Comparison of ENCODE assay signal across 8 cellular contexts in the genomic region with DNA sequence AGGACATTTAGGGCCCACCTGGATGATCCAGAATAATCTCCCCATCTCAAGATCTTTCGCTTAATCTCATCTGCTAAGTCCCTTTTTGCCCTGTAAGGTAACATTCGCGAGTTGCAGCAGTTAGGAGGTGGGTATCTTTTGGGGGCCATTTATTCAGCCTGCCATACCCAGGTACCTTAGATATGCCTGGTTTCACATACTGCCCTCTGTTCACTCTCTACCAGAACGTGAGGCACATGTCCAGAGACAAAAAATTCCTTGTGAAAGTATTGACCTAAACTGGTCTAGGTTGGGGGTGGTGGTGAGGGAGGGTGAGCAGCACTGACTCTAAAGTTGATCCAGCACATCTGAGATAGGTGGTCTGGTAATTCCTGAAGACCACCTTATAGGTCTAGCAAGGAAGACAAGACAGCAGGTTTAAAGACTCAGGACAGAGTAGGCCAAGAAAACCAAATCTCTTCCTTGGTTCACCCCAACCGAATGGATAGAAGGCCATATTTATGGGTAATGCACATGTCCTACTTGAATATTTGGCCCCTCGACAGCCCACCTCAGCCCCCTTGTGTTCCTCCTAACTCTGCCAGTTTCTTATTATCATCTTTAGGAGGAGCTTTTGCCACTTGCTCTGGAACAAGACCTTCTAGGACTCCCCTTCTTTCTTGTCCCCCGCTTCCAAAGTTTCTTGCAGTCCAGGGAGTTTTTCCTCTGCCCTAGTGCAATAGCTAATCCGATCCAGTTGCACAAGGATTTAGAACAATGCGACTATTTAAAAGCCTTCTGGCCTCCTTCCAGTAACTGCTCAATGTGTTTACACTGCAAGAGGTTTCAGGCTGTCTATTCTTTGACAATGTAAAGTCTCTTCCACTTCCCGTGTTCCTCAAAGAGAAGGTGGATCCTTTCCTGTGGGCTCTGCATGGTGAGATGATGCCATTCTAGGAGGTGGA.
DNase-seq lines count a peak whose midpoint lies in the region; ATAC-seq, FAIRE-seq and TF ChIP-seq lines count a peak whose summit lies in the region.

No MANE protein-coding gene starts in this region.

- peak; percentile 96 for FAIRE-seq in HepG2 (lab: Jason Lieb, UNC)

- H2AFZ ChIP-seq in HepG2 (ENCODE audit: low read length) = no peak overlapping the region

- TF ChIP-seq EP300 in HepG2 (IDR thresholded peaks at IDR 0.05; ENCODE audit: low read depth in 2 of 2, low read length in 2 of 2) (peak; percentile 88 to 97), HepG2 (CRISPR knock-in tag; IDR thresholded peaks at IDR 0.05; ENCODE audit: borderline replicate concordance) (peak; percentile 86)

- no peaks in the 10 kb centered on the region for H3K9me3 ChIP-seq in HepG2 (ENCODE audit: low read length)

- CTCF ChIA-PET in HepG2 (lab: Yijun Ruan, JAX; ENCODE audit: low intra/inter-chr PET ratio, low total read pairs) = no interaction called here

- peak; percentile 99 for ATAC-seq in HepG2
- no peak for ATAC-seq in GM21529 (IDR thresholded peaks at IDR 0.05; ENCODE audit: unreplicated experiment)
- no peak for ATAC-seq in GM18502 (IDR thresholded peaks at IDR 0.05; ENCODE audit: poor library complexity, unreplicated experiment)
- no peak for ATAC-seq in HG03521 (IDR thresholded peaks at IDR 0.05; ENCODE audit: unreplicated experiment)

- H3K36me3 ChIP-seq in brain microvascular endothelial cell (replicated peaks) (no peaks in the 10 kb centered on the region), HepG2 (replicated peaks in 1 of 2; ENCODE audit: control insufficient read depth in 1 of 2, insufficient read depth in 2 of 2, low read length in 2 of 2) (no peaks in the 10 kb centered on the region)

- H4K20me1 ChIP-seq in HepG2 (ENCODE audit: insufficient read depth, low read length) = no peaks in the 10 kb centered on the region

- POLR2A ChIA-PET in HepG2 (lab: Yijun Ruan, JAX) = no interaction called here

- H3K4me1 ChIP-seq in HepG2 (ENCODE audit: insufficient read depth, low read length) = peaks cover 27% of the 10 kb centered on the region

- 26% methylated on average over 10 of the region's 10 CpGs for WGBS in HepG2 (ENCODE audit: low lambda C conversion rate)

- peak overlapping the region; percentile 54 for H3K4me2 ChIP-seq in HepG2 (ENCODE audit: low read depth, low read length)

- no peaks in the 10 kb centered on the region for H3K79me2 ChIP-seq in HepG2 (ENCODE audit: insufficient read depth, low read length)

- H3K27me3 ChIP-seq in brain microvascular endothelial cell (replicated peaks) (no peaks in the 10 kb centered on the region), HepG2 (ENCODE audit: control insufficient read depth in 1 of 2, insufficient read depth in 2 of 2, low read length in 2 of 2) (no peaks in the 10 kb centered on the region; a peak in 1 of 5 replicates)

- H3K9ac ChIP-seq in HepG2 (ENCODE audit: insufficient read depth, low read depth, low read length) = no peak overlapping the region

- TF ChIP-seq RAD21 in HepG2 (CRISPR knock-in tag; IDR thresholded peaks at IDR 0.05) = no peak

- H3K27ac ChIP-seq in brain microvascular endothelial cell = no peak overlapping the region
- H3K27ac ChIP-seq in HepG2 (ENCODE audit: extremely low read length, insufficient read depth, low read length) = no peak overlapping the region

- in situ Hi-C loops in brain microvascular endothelial cell (cut with HindIII; ENCODE audit: low pct_ligation_motif_present, low sequenced_read_pairs) = no loop called here
- in situ Hi-C loops in HepG2 (cut with HindIII; ENCODE audit: extremely low pct_ligation_motif_present, low pct_unique_long_range_greater_than_20kb) = no loop called here

- no peak for TF ChIP-seq POLR2A in HepG2 (IDR thresholded peaks at IDR 0.05; ENCODE audit: insufficient read depth in 1 of 2, low read depth in 2 of 2, low read length in 2 of 2)

- no peak overlapping the region for H3K4me3 ChIP-seq in brain microvascular endothelial cell (ENCODE audit: low read depth, low read length)
- H3K4me3 ChIP-seq in HepG2 (replicated peaks in 1 of 3; ENCODE audit: insufficient read depth in 1 of 3, low read depth in 2 of 3, low read length in 3 of 3) = no peak overlapping the region

- TF ChIP-seq CTCF in brain microvascular endothelial cell (IDR thresholded peaks at IDR 0.05; ENCODE audit: low read depth, low read length, missing control alignments) (no peak), HepG2 (CRISPR knock-in tag; IDR thresholded peaks at IDR 0.05) (no peak)

- intact Hi-C loops in HepG2 (cut with micrococcal nuclease; ENCODE audit: unreplicated experiment) = loop anchor here (1.0 kb wide), 1 partner anchor 15 kb away; no protein-coding TSS in a partner anchor

- peak; percentile 26 for DNase-seq in AG08396 (ENCODE audit: low spot score)
- DNase-seq in NCI-H1105 treated with DMSO at 0.1 percent for 48 hours (lab: John Stamatoyannopoulos, UW) = peak; percentile 55
- peak; percentile 46 for DNase-seq in brain microvascular endothelial cell
- peak; percentile 99 for DNase-seq in HepG2 (ENCODE audit: low spot score)
- DNase-seq in HK-2 (ENCODE audit: unreplicated experiment) = no peak

- no TSS peak for BruUV-seq in HepG2 (replicated peaks; lab: Mats Ljungman, UMichigan)

TF ChIP-seq in HepG2, 621 proteins besides CTCF, POLR2A, EP300 and RAD21 (continues in another document):
- TF ChIP-seq SMYD3 (CRISPR knock-in tag; IDR thresholded peaks at IDR 0.05) (peak; percentile 83; the same call in 1 of the 2 replicates), ZNF660 (CRISPR knock-in tag; IDR thresholded peaks at IDR 0.05; ENCODE audit: borderline replicate concordance, low read depth) (no peak), GTF3A (CRISPR knock-in tag; conservative IDR thresholded peaks at IDR 0.05) (0 out of 2 replicates have a peak, but pooled peaks have one; percentile 26), NKX3-1 (CRISPR knock-in tag; IDR thresholded peaks at IDR 0.05) (no peak), ZNF709 (CRISPR knock-in tag; IDR thresholded peaks at IDR 0.05) (no peak), ZNF678 (CRISPR knock-in tag; IDR thresholded peaks at IDR 0.05) (0 out of 2 replicates have a peak, but pooled peaks have one; percentile 30), ZBTB7B (CRISPR knock-in tag; IDR thresholded peaks at IDR 0.05) (peak; percentile 76; the same call in 1 of the 2 replicates), IRF2 (CRISPR knock-in tag; IDR thresholded peaks at IDR 0.05) (peak; percentile 89; the same call in 1 of the 2 replicates), ELF4 (CRISPR knock-in tag; IDR thresholded peaks at IDR 0.05; ENCODE audit: borderline replicate concordance) (no peak), MAFG (CRISPR knock-in tag; IDR thresholded peaks at IDR 0.05) (no peak)
- TF ChIP-seq, protein P1, sequence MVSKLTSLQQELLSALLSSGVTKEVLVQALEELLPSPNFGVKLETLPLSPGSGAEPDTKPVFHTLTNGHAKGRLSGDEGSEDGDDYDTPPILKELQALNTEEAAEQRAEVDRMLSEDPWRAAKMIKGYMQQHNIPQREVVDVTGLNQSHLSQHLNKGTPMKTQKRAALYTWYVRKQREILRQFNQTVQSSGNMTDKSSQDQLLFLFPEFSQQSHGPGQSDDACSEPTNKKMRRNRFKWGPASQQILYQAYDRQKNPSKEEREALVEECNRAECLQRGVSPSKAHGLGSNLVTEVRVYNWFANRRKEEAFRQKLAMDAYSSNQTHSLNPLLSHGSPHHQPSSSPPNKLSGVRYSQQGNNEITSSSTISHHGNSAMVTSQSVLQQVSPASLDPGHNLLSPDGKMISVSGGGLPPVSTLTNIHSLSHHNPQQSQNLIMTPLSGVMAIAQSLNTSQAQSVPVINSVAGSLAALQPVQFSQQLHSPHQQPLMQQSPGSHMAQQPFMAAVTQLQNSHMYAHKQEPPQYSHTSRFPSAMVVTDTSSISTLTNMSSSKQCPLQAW (CRISPR knock-in tag; IDR thresholded peaks at IDR 0.05) = peak; percentile 68; the same call in 1 of the 2 replicates
- TF ChIP-seq, protein P2, sequence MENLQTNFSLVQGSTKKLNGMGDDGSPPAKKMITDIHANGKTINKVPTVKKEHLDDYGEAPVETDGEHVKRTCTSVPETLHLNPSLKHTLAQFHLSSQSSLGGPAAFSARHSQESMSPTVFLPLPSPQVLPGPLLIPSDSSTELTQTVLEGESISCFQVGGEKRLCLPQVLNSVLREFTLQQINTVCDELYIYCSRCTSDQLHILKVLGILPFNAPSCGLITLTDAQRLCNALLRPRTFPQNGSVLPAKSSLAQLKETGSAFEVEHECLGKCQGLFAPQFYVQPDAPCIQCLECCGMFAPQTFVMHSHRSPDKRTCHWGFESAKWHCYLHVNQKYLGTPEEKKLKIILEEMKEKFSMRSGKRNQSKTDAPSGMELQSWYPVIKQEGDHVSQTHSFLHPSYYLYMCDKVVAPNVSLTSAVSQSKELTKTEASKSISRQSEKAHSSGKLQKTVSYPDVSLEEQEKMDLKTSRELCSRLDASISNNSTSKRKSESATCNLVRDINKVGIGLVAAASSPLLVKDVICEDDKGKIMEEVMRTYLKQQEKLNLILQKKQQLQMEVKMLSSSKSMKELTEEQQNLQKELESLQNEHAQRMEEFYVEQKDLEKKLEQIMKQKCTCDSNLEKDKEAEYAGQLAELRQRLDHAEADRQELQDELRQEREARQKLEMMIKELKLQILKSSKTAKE (CRISPR knock-in tag; IDR thresholded peaks at IDR 0.05; ENCODE audit: borderline replicate concordance) = peak; percentile 99
- TF ChIP-seq, protein P3, sequence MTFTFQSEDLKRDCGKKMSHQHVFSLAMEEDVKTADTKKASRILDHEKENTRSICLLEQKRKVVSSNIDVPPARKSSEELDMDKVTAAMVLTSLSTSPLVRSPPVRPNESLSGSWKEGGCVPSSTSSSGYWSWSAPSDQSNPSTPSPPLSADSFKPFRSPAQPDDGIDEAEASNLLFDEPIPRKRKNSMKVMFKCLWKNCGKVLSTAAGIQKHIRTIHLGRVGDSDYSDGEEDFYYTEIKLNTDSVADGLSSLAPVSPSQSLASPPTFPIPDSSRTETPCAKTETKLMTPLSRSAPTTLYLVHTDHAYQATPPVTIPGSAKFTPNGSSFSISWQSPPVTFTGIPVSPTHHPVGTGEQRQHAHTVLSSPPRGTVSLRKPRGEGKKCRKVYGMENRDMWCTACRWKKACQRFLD (CRISPR knock-in tag; IDR thresholded peaks at IDR 0.05; ENCODE audit: borderline replicate concordance) = no peak
